In genomic region chr12:46514886-46515285, GRCh38 we compare ENCODE assay signal across 21 cellular contexts.
"Had no signal": no experiment of that assay in that cellular context is flagged by ENCODE, and none has a peak within 500 bp of the region (broad histone marks: within the 10 kb centered on the region; RNA-seq: fewer than 3 reads in every experiment).

No MANE protein-coding gene starts in this region.

- ATAC-seq: foreskin keratinocyte, lower lobe of right lung, psoas muscle, right lobe of liver had no signal

- H3K27me3 ChIP-seq: colonic mucosa, foreskin keratinocyte, right lobe of liver, thyroid gland, upper lobe of left lung, uterus had no signal

- H3K79me2 ChIP-seq: parathyroid adenoma had no signal

- H3K27me3 Mint-ChIP-seq: naive B cell had no signal

- H3K27ac Mint-ChIP-seq: nephron progenitor cell had no signal

- H3K4me3 ChIP-seq: colonic mucosa, left ventricle myocardium inferior, lower lobe of right lung, psoas muscle, right lobe of liver, thyroid gland, upper lobe of left lung, uterus had no signal

- H3K4me1 ChIP-seq: colonic mucosa, right lobe of liver had no signal

- H3K9ac ChIP-seq: parathyroid adenoma had no signal

- H3K9me3 ChIP-seq: colonic mucosa, lower lobe of right lung, right lobe of liver, thyroid gland, uterus had no signal

- H2AFZ ChIP-seq: parathyroid adenoma had no signal

- H3K27ac ChIP-seq: colonic mucosa, foreskin keratinocyte, left ventricle myocardium inferior, lower lobe of right lung, parathyroid adenoma, psoas muscle, right lobe of liver, thyroid gland, upper lobe of left lung had no signal

- H3K36me3 ChIP-seq: colonic mucosa, left ventricle myocardium inferior, lower lobe of right lung, right lobe of liver, thyroid gland, upper lobe of left lung, uterus had no signal

- H3K4me3 Mint-ChIP-seq: naive B cell, nephron progenitor cell had no signal

- DNase-seq: colonic mucosa; dermis blood vessel endothelial cell; erythroblast; immature natural killer cell; kidney; left cardiac atrium; left ventricle myocardium inferior; lower lobe of right lung; mesendoderm; naive B cell; nephron progenitor cell; psoas muscle; retina; right lobe of liver; stimulated activated CD4-positive, alpha-beta T cell treated with anti-CD3 and anti-CD28 coated beads, Interleukin-4, amount 100 ng/mL, for 4 hours; stimulated activated naive CD4-positive, alpha-beta T cell treated with Interleukin-2 at 50 U/mL for 16 hours; thyroid gland; upper lobe of left lung; uterus had no signal
